Comparison of ENCODE assay signal across 21 cellular contexts in genomic region chr2:160737247-160737646, GRCh38.
DNase-seq lines count a peak whose midpoint lies in the region; ATAC-seq, FAIRE-seq and TF ChIP-seq lines count a peak whose summit lies in the region.
"Had no signal": no experiment of that assay in that cellular context is flagged by ENCODE, and none has a peak within 500 bp of the region (broad histone marks: within the 10 kb centered on the region; RNA-seq: fewer than 3 reads in every experiment).

No MANE protein-coding gene starts in this region.

- peak overlapping the region; percentile 44 for H3K27ac Mint-ChIP-seq in neural progenitor cell
- H3K27ac Mint-ChIP-seq in WTC11: no peak overlapping the region
- H3K27ac Mint-ChIP-seq: B cell, H9, IgD-negative memory B cell had no signal

- H3K4me3 ChIP-seq in A549 (no peak overlapping the region), SJCRH30 (no peak overlapping the region), neural progenitor cell (no peak overlapping the region), GM23248 (no peak overlapping the region), OCI-LY7 (ENCODE audit: low read depth, low read length, poor library complexity, severe bottlenecking) (no peak overlapping the region)

- no peaks in the 10 kb centered on the region for H3K9me3 ChIP-seq in A549
- H3K9me3 ChIP-seq in SJCRH30 (replicated peaks): no peaks in the 10 kb centered on the region
- H3K9me3 ChIP-seq in neural progenitor cell (ENCODE audit: low read depth): no peaks in the 10 kb centered on the region
- H3K9me3 ChIP-seq in GM23248 (ENCODE audit: low read depth): no peaks in the 10 kb centered on the region
- H3K9me3 ChIP-seq in OCI-LY7 (ENCODE audit: low read length): no peaks in the 10 kb centered on the region

- no peak for TF ChIP-seq POLR2A in A549 (IDR thresholded peaks at IDR 0.05; ENCODE audit: low read length)

- H3K27me3 ChIP-seq in SJCRH30: no peaks in the 10 kb centered on the region
- no peaks in the 10 kb centered on the region for H3K27me3 ChIP-seq in neural progenitor cell
- H3K27me3 ChIP-seq in GM23248 (replicated peaks; ENCODE audit: insufficient read depth): no peaks in the 10 kb centered on the region

- BruUV-seq in OCI-LY7 (replicated peaks; lab: Mats Ljungman, UMichigan): no TSS peak

- no peak for TF ChIP-seq RAD21 in A549 (conservative IDR thresholded peaks at IDR 0.05 in 1 of 2, IDR thresholded peaks at IDR 0.05 in 1 of 2)

- H3K36me3 ChIP-seq in SJCRH30 (no peaks in the 10 kb centered on the region), neural progenitor cell (no peaks in the 10 kb centered on the region), GM23248 (ENCODE audit: low read depth) (no peaks in the 10 kb centered on the region), OCI-LY7 (ENCODE audit: insufficient read depth, low read length) (no peaks in the 10 kb centered on the region)

- H3K79me2 ChIP-seq in neural progenitor cell (ENCODE audit: low read depth) (no peaks in the 10 kb centered on the region), GM23248 (ENCODE audit: insufficient read depth) (no peaks in the 10 kb centered on the region), OCI-LY7 (ENCODE audit: insufficient read depth, low read depth, low read length) (no peaks in the 10 kb centered on the region)

- no peak for TF ChIP-seq CTCF in A549 (IDR thresholded peaks at IDR 0.05)
- no peak for TF ChIP-seq CTCF in neural progenitor cell (IDR thresholded peaks at IDR 0.05)
- no peak for TF ChIP-seq CTCF in WTC11 (IDR thresholded peaks at IDR 0.05)
- TF ChIP-seq CTCF in OCI-LY7 (conservative IDR thresholded peaks at IDR 0.05; ENCODE audit: low read length): no peak

- intact Hi-C loops in OCI-LY7 (cut with micrococcal nuclease; ENCODE audit: unreplicated experiment): no loop called here

- H3K4me2 ChIP-seq in A549 (peak overlapping the region; percentile 75), neural progenitor cell (no peak overlapping the region), GM23248 (ENCODE audit: unreplicated experiment) (no peak overlapping the region), OCI-LY7 (ENCODE audit: low read length) (no peak overlapping the region)

- H3K9me3 Mint-ChIP-seq in neural progenitor cell (peaks cover 5% of the 10 kb centered on the region), WTC11 (peaks cover 11% of the 10 kb centered on the region)
- H3K9me3 Mint-ChIP-seq: H9 had no signal

- peaks cover 18% of the 10 kb centered on the region for H3K4me1 ChIP-seq in A549
- H3K4me1 ChIP-seq in SJCRH30: peaks cover 17% of the 10 kb centered on the region
- peaks cover 1% of the 10 kb centered on the region for H3K4me1 ChIP-seq in neural progenitor cell
- H3K4me1 ChIP-seq in GM23248 (ENCODE audit: insufficient read depth): peaks cover 28% of the 10 kb centered on the region
- no peaks in the 10 kb centered on the region for H3K4me1 ChIP-seq in OCI-LY7 (ENCODE audit: insufficient read depth, low read length, poor library complexity, severe bottlenecking)

- no peak for FAIRE-seq in A549 (lab: Jason Lieb, UNC)
- FAIRE-seq: G401.6 had no signal

- H3K4me3 Mint-ChIP-seq in neural progenitor cell (no peak overlapping the region), WTC11 (no peak overlapping the region)
- H3K4me3 Mint-ChIP-seq: B cell, H9, IgD-negative memory B cell had no signal

- POLR2A ChIA-PET in A549 (lab: Yijun Ruan, JAX) (no interaction called here), WTC11 (lab: Charles Lee) (no interaction called here), OCI-LY7 (lab: Charles Lee) (interaction anchor here (0.7 to 1.5 kb wide), 3 partner anchors 16 to 619 kb away, joined by 3 to 7 read pairs (median 3); no protein-coding TSS in a partner anchor)

- H3K4me1 Mint-ChIP-seq in neural progenitor cell (peaks cover 16% of the 10 kb centered on the region), WTC11 (peaks cover 17% of the 10 kb centered on the region)
- H3K4me1 Mint-ChIP-seq: B cell, IgD-negative memory B cell had no signal

- no peak for DNase-seq in A549 (ENCODE audit: low read depth in 1 of 2, low spot score in 1 of 2)
- DNase-seq in SJCRH30: no peak
- DNase-seq in dermis blood vessel endothelial cell: peak; percentile 31
- DNase-seq in neural progenitor cell (ENCODE audit: low spot score): no peak
- DNase-seq in NCI-H82 (lab: John Stamatoyannopoulos, UW): no peak
- no peak for DNase-seq in WTC11 (ENCODE audit: low spot score)
- DNase-seq in GM23248: no peak
- no peak for DNase-seq in OCI-LY7 (ENCODE audit: low spot score)
- DNase-seq: DMS 273 treated with DMSO at 0.1 percent for 48 hours, DND-41, H9, Kasumi-1, MM.1S, NCI-H1105, NCI-H2081, RPMI8226, SHP77 treated with DMSO at 0.1 percent for 48 hours had no signal

- H3K9me2 ChIP-seq in GM23248 (ENCODE audit: insufficient read depth) (no peaks in the 10 kb centered on the region), OCI-LY7 (ENCODE audit: insufficient read depth, low read length) (no peaks in the 10 kb centered on the region; the same call in 1 of the 2 replicates)

- ATAC-seq in A549 (no peak), WTC11 (no peak)

- H2AFZ ChIP-seq in neural progenitor cell (replicated peaks) (no peak overlapping the region), GM23248 (no peak overlapping the region), OCI-LY7 (ENCODE audit: low read length) (no peak overlapping the region)

- no peaks in the 10 kb centered on the region for H4K20me1 ChIP-seq in neural progenitor cell (ENCODE audit: low read depth)
- H4K20me1 ChIP-seq in GM23248 (ENCODE audit: insufficient read depth): no peaks in the 10 kb centered on the region
- no peaks in the 10 kb centered on the region for H4K20me1 ChIP-seq in OCI-LY7 (ENCODE audit: insufficient read depth, low read length)

- 59% methylated on average over 4 of the region's 4 CpGs for WGBS in A549 (ENCODE audit: missing lambda C conversion rate)
- WGBS in GM23248 (ENCODE audit: low coverage in 1 of 2, low lambda C conversion rate in 2 of 2, missing lambda C conversion rate in 2 of 2), 2 experiments: 74 to 75% methylated on average over 4 of the region's 4 CpGs

- TF ChIP-seq EP300 in A549 (IDR thresholded peaks at IDR 0.05): no peak

- H3F3A ChIP-seq in neural progenitor cell (ENCODE audit: low read depth): peaks cover under 1% of the 10 kb centered on the region
- peaks cover 8% of the 10 kb centered on the region for H3F3A ChIP-seq in GM23248 (ENCODE audit: insufficient read depth)

- in situ Hi-C loops in GM23248 (cut with MboI): no loop called here

- no peaks in the 10 kb centered on the region for H3K36me3 Mint-ChIP-seq in neural progenitor cell
- H3K36me3 Mint-ChIP-seq in WTC11: no peaks in the 10 kb centered on the region

- H3K27ac ChIP-seq in A549: peak overlapping the region; percentile 59 to 65; a peak in 5 of 6 replicates
- H3K27ac ChIP-seq in SJCRH30: peak overlapping the region; percentile 78
- H3K27ac ChIP-seq in neural progenitor cell: no peak overlapping the region
- H3K27ac ChIP-seq in GM23248: no peak overlapping the region
- no peak overlapping the region for H3K27ac ChIP-seq in OCI-LY7 (ENCODE audit: low read depth, low read length, poor library complexity, severe bottlenecking)
- H3K27ac ChIP-seq: 22Rv1 had no signal

- H3K27me3 Mint-ChIP-seq in neural progenitor cell (ENCODE audit: insufficient read depth, low read depth): peaks cover 2% of the 10 kb centered on the region
- no peaks in the 10 kb centered on the region for H3K27me3 Mint-ChIP-seq in WTC11 (ENCODE audit: low read depth)

- no peak overlapping the region for H3K9ac ChIP-seq in neural progenitor cell
- no peak overlapping the region for H3K9ac ChIP-seq in GM23248

- CTCF ChIA-PET in A549 (lab: Yijun Ruan, JAX) (no interaction called here), WTC11 (lab: Charles Lee) (no interaction called here), OCI-LY7 (lab: Charles Lee; ENCODE audit: unreplicated experiment) (no interaction called here)

TF ChIP-seq in A549, 52 proteins besides CTCF, POLR2A, EP300 and RAD21:
- TF ChIP-seq CHD4 (IDR thresholded peaks at IDR 0.05; ENCODE audit: borderline replicate concordance) (no peak), RNF2 (IDR thresholded peaks at IDR 0.05; ENCODE audit: borderline replicate concordance, low read depth) (no peak), EHF (CRISPR knock-in tag; IDR thresholded peaks at IDR 0.05) (no peak), CEBPB (IDR thresholded peaks at IDR 0.05) (no peak), FOXS1 (CRISPR knock-in tag; IDR thresholded peaks at IDR 0.05) (no peak), HEYL (CRISPR knock-in tag; IDR thresholded peaks at IDR 0.05) (no peak), ZSCAN20 (CRISPR knock-in tag; IDR thresholded peaks at IDR 0.05) (no peak), NR3C1 (IDR thresholded peaks at IDR 0.05) (no peak)

TF ChIP-seq in WTC11, 78 proteins besides CTCF, POLR2A, EP300 and RAD21 (continues in another document):
- TF ChIP-seq FOXJ3 (CRISPR knock-in tag; IDR thresholded peaks at IDR 0.05; ENCODE audit: borderline replicate concordance): no peak
- TF ChIP-seq ATF1 (CRISPR knock-in tag; IDR thresholded peaks at IDR 0.05): no peak
- TF ChIP-seq GTF2I (CRISPR knock-in tag; conservative IDR thresholded peaks at IDR 0.05): no peak
- no peak for TF ChIP-seq GABPB1 (CRISPR knock-in tag; IDR thresholded peaks at IDR 0.05)
- no peak for TF ChIP-seq TP53 (CRISPR knock-in tag; IDR thresholded peaks at IDR 0.05)
- no peak for TF ChIP-seq KAT7 (CRISPR knock-in tag; IDR thresholded peaks at IDR 0.05; ENCODE audit: borderline replicate concordance)
- TF ChIP-seq PRDM15 (CRISPR knock-in tag; IDR thresholded peaks at IDR 0.05): no peak

Comparison
In these comparisons a context has a peak if more than half of its experiments do, and no peak if none do; other contexts are left out.
1. H3K27ac ChIP-seq: peak in A549 (2 of 2) and SJCRH30 (single experiment); none in neural progenitor cell (single experiment), GM23248 (single experiment) and OCI-LY7 (single experiment).